In the genomic region with DNA sequence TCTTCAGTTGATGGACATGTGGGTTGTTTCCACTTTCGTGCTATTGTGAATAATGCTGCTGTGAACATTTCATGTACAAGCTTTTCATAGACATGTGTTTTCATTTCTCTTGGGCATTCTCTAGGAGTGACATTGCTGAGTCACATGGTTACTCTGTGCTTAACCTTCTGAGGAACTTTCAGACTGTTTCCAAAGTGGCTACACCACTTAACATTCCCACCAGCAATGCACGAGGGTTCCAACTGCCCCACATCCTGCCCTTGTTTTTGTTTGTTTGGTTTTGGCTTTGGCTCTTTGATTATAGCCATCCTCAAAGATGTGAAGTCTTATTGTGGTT, we compare ENCODE assay signal across 17 cellular contexts. TPM values are rescaled to one million over a fixed set of nuclear protein-coding genes. Genes with fewer than 3 reads are reported as not detected.
A peak's percentile ranks its signal among the peaks of the same experiment; 100 is the strongest.
DNase-seq lines count a peak whose midpoint lies in the region; ATAC-seq, FAIRE-seq and TF ChIP-seq lines count a peak whose summit lies in the region.
"Had no signal": no experiment of that assay in that cellular context is flagged by ENCODE, and none has a peak within 500 bp of the region (broad histone marks: within the 10 kb centered on the region; RNA-seq: fewer than 3 reads in every experiment).

No MANE protein-coding gene starts in this region.

- peak; percentile 77 for FAIRE-seq in K562 (lab: Jason Lieb, UNC)
- no peak for FAIRE-seq in HTR-8/SVneo (lab: Jason Lieb, UNC)

- H3K4me2 ChIP-seq in K562 (ENCODE audit: insufficient read depth, low read length) = peak overlapping the region; percentile 40; the same call in 1 of the 2 replicates

- H3K27me3 Mint-ChIP-seq in chondrocyte (ENCODE audit: low read depth) = no peaks in the 10 kb centered on the region
- H3K27me3 Mint-ChIP-seq in natural killer cell (ENCODE audit: low read depth in 2 of 2) = peaks cover 0 to 4% of the 10 kb centered on the region in 2 donors
- H3K27me3 Mint-ChIP-seq: CD4-positive, alpha-beta T cell had no signal

- H3K9ac ChIP-seq in K562 (ENCODE audit: insufficient read depth in 1 of 2, low read depth in 2 of 2, low read length in 2 of 2) = no peak overlapping the region; a peak in 1 of 4 replicates

- CTCF ChIA-PET in K562 (lab: Yijun Ruan, JAX; ENCODE audit: low intra/inter-chr PET ratio) = no interaction called here

- H3K4me1 ChIP-seq in K562 (replicated peaks in 1 of 2; ENCODE audit: control insufficient read depth in 2 of 2, insufficient read depth in 2 of 2, low read length in 2 of 2) = peaks cover 7 to 22% of the 10 kb centered on the region in 2 experiments
- peaks cover 0 to 4% of the 10 kb centered on the region in 2 donors for H3K4me1 ChIP-seq in lung (ENCODE audit: control insufficient read depth in 2 of 2, insufficient read depth in 2 of 2, low read length in 2 of 2)

- TF ChIP-seq CTCF in AG09309 (IDR thresholded peaks at IDR 0.05; ENCODE audit: control insufficient read depth, insufficient read depth, low read depth, low read length, missing control alignments) (no peak), K562 (IDR thresholded peaks at IDR 0.05 in 2 of 3, conservative IDR thresholded peaks at IDR 0.05 in 1 of 3; ENCODE audit: insufficient read depth in 2 of 3, low read depth in 1 of 3, low read length in 3 of 3) (no peak), lung (IDR thresholded peaks at IDR 0.05; ENCODE audit: control extremely low read depth, extremely low read depth) (no peak), chondrocyte (IDR thresholded peaks at IDR 0.05) (no peak), natural killer cell (IDR thresholded peaks at IDR 0.05) (no peak)

- peak overlapping the region; percentile 94 for H2AFZ ChIP-seq in K562 (ENCODE audit: low read depth, low read length)

- H3K4me3 Mint-ChIP-seq in chondrocyte (ENCODE audit: unreplicated experiment) (no peak overlapping the region), natural killer cell (no peak overlapping the region)
- H3K4me3 Mint-ChIP-seq: CD4-positive, alpha-beta T cell; stimulated activated effector memory CD8-positive, alpha-beta T cell treated with anti-CD3 and anti-CD28 coated beads, Interleukin-12 subunit alpha, Interleukin-12 subunit beta, amount 100 ng/mL, for 72 hours had no signal

- H3K79me2 ChIP-seq in K562 (ENCODE audit: control insufficient read depth, insufficient read depth, low read length) = no peaks in the 10 kb centered on the region

- TF ChIP-seq RAD21 in K562 (CRISPR knock-in tag; conservative IDR thresholded peaks at IDR 0.05 in 1 of 2, IDR thresholded peaks at IDR 0.05 in 1 of 2) = no peak

- DNase-seq in AG09309 (ENCODE audit: low read depth) = peak; percentile 48
- DNase-seq in GM04503 (ENCODE audit: low read depth) = peak; percentile 88
- DNase-seq in K562 (ENCODE audit: extremely low read depth in 1 of 4, low spot score in 3 of 4) = peak in 1 of 4 experiments; percentile 2
- no peak for DNase-seq in lung (ENCODE audit: low spot score)
- no peak for DNase-seq in effector CD8-positive, alpha-beta T cell (lab: John Stamatoyannopoulos, UW)
- no peak for DNase-seq in chondrocyte (ENCODE audit: low spot score)
- DNase-seq in natural killer cell = no peak
- no peak for DNase-seq in HTR-8/SVneo (ENCODE audit: insufficient read length, low spot score)
- DNase-seq: activated CD4-positive, alpha-beta T cell treated with anti-CD3 and anti-CD28 coated beads for 1 hour; CD4-positive, alpha-beta T cell; cortex of kidney; esophagus squamous epithelium; GF-D8; NCI-H1105 treated with DMSO at 0.1 percent for 48 hours; stimulated activated CD4-positive, alpha-beta T cell treated with anti-CD3 and anti-CD28 coated beads, Interleukin-4, amount 100 ng/mL, for 1 hour had no signal

- TF ChIP-seq EP300 in K562 (IDR thresholded peaks at IDR 0.05; ENCODE audit: low read length) = no peak

- BruUV-seq in K562 (replicated peaks; lab: Mats Ljungman, UMichigan) = no TSS peak

- H3K9me3 Mint-ChIP-seq in chondrocyte (ENCODE audit: low read depth) (no peaks in the 10 kb centered on the region), natural killer cell (no peaks in the 10 kb centered on the region)
- H3K9me3 Mint-ChIP-seq: CD4-positive, alpha-beta T cell; stimulated activated effector memory CD8-positive, alpha-beta T cell treated with anti-CD3 and anti-CD28 coated beads, Interleukin-12 subunit alpha, Interleukin-12 subunit beta, amount 100 ng/mL, for 72 hours had no signal

- in situ Hi-C loops in K562 (cut with MboI) = no loop called here

- H3K27ac Mint-ChIP-seq in chondrocyte (ENCODE audit: unreplicated experiment) (no peak overlapping the region), natural killer cell (no peak overlapping the region)
- H3K27ac Mint-ChIP-seq: CD4-positive, alpha-beta T cell; stimulated activated effector memory CD8-positive, alpha-beta T cell treated with anti-CD3 and anti-CD28 coated beads, Interleukin-12 subunit alpha, Interleukin-12 subunit beta, amount 100 ng/mL, for 72 hours had no signal

- intact Hi-C loops in K562 (cut with micrococcal nuclease) = no loop called here
- intact Hi-C loops in natural killer cell (cut with micrococcal nuclease) = no loop called here

- H4K20me1 ChIP-seq in K562 (replicated peaks; ENCODE audit: control insufficient read depth, insufficient read depth, low read length) = no peaks in the 10 kb centered on the region

- H3K4me1 Mint-ChIP-seq in chondrocyte (ENCODE audit: low read depth) = peaks cover 12% of the 10 kb centered on the region
- no peaks in the 10 kb centered on the region for H3K4me1 Mint-ChIP-seq in natural killer cell
- H3K4me1 Mint-ChIP-seq: stimulated activated effector memory CD8-positive, alpha-beta T cell treated with anti-CD3 and anti-CD28 coated beads, Interleukin-12 subunit alpha, Interleukin-12 subunit beta, amount 100 ng/mL, for 72 hours had no signal

- H3K4me3 ChIP-seq in AG09309 (ENCODE audit: control insufficient read depth, low read depth, low read length) (no peak overlapping the region), K562 (no peak overlapping the region), lung (no peak overlapping the region)
- H3K4me3 ChIP-seq: esophagus squamous epithelium had no signal

- H3K36me3 Mint-ChIP-seq in chondrocyte (ENCODE audit: low read depth) (no peaks in the 10 kb centered on the region), natural killer cell (no peaks in the 10 kb centered on the region)
- H3K36me3 Mint-ChIP-seq: stimulated activated effector memory CD8-positive, alpha-beta T cell treated with anti-CD3 and anti-CD28 coated beads, Interleukin-12 subunit alpha, Interleukin-12 subunit beta, amount 100 ng/mL, for 72 hours had no signal

- POLR2A ChIA-PET in K562 (lab: Yijun Ruan, JAX) = no interaction called here

- H3K27me3 ChIP-seq in K562 (ENCODE audit: control insufficient read depth in 2 of 2, insufficient read depth in 2 of 2, low read length in 2 of 2) = no peaks in the 10 kb centered on the region
- no peaks in the 10 kb centered on the region for H3K27me3 ChIP-seq in lung (ENCODE audit: control insufficient read depth, insufficient read depth)
- H3K27me3 ChIP-seq: esophagus squamous epithelium had no signal

- 5% methylated on average over 2 of the region's 2 CpGs for WGBS in K562 (ENCODE audit: insufficient coverage, low coverage, missing lambda C conversion rate)
- 39 to 41% methylated on average over 2 of the region's 2 CpGs for WGBS in lung, 2 donors

- H3K9me3 ChIP-seq in K562 (replicated peaks; ENCODE audit: control insufficient read depth, insufficient read depth, low read depth, low read length) (no peaks in the 10 kb centered on the region), lung (ENCODE audit: control insufficient read depth in 2 of 2, insufficient read depth in 1 of 2, low read length in 1 of 2) (no peaks in the 10 kb centered on the region)
- H3K9me3 ChIP-seq: esophagus squamous epithelium had no signal

- ATAC-seq in K562 (peak; percentile 36), lung (ENCODE audit: insufficient read depth, low FRiP score) (peak; percentile 12), natural killer cell (no peak)
- ATAC-seq: HCT116; stimulated activated effector memory CD8-positive, alpha-beta T cell treated with anti-CD3 and anti-CD28 coated beads, Interleukin-12 subunit alpha, Interleukin-12 subunit beta, amount 100 ng/mL, for 72 hours had no signal

- no peak for TF ChIP-seq POLR2A in K562 (conservative IDR thresholded peaks at IDR 0.05)

- no peaks in the 10 kb centered on the region for H3K36me3 ChIP-seq in K562 (ENCODE audit: control insufficient read depth, insufficient read depth, low read length)
- H3K36me3 ChIP-seq in lung (ENCODE audit: control insufficient read depth in 2 of 2, insufficient read depth in 2 of 2, low read length in 2 of 2) = no peaks in the 10 kb centered on the region
- H3K36me3 ChIP-seq: esophagus squamous epithelium had no signal

- no peaks in the 10 kb centered on the region for H3K9me1 ChIP-seq in K562 (ENCODE audit: control insufficient read depth, insufficient read depth, low read length)

- H3K27ac ChIP-seq in K562 (ENCODE audit: extremely low read depth, low read depth, low read length) (peak overlapping the region; percentile 14; the same call in 2 of the 3 replicates), lung (ENCODE audit: low read depth in 1 of 2, low read length in 1 of 2) (peak overlapping the region in 1 of 2 donors; percentile 3)

RNA-seq across cellular contexts. Expression of a gene that starts 14.2 kb away (rescaled TPM):
- total RNA-seq in K562 (2011; cell fraction: chromatin; rRNA removed; ENCODE audit: low replicate concordance) = 6.4 and 26.1 TPM in 2 replicates
- total RNA-seq in K562 (2011; cell fraction: nucleolus; rRNA removed) = 29.7 and 36.2 TPM in 2 replicates
- 20.5 and 31.0 TPM in 2 replicates for total RNA-seq in K562 (2011; cell fraction: nucleoplasm; rRNA removed)
- total RNA-seq in K562 (2014; rRNA removed) (32.8 and 62.4 TPM in 2 replicates), K562 (2014; rRNA removed; fragmentation: Illumina TruSeq; extraction: Trizol) (3.9 and 5.7 TPM in 2 replicates), K562 (2015; rRNA removed; fragmentation: Illumina TruSeq; extraction: Trizol) (14.1 and 15.0 TPM in 2 replicates), K562 (2021) (28.8 and 33.9 TPM in 2 replicates), lung (10 to 100 TPM; 18.7 to 59.1 TPM), chondrocyte (27.5 to 33.8 TPM (median 31.1 TPM) in 3 replicates), natural killer cell (10 to 100 TPM; 10.3 to 13.6 (median 12.6) TPM)
- polyA plus RNA-seq in K562 (2011; rRNA removed) (12.7 and 24.3 TPM in 2 replicates), K562 (2014; fragmentation: Illumina TruSeq; extraction: Trizol) (13.6 and 24.8 TPM in 2 replicates), K562 (2014; fragmentation: Nextera tagmentation; extraction: Ambion mirVana) (1 to 10 TPM; 1.4 to 7.9 TPM), K562 (2014; rRNA removed) (26.7 and 36.4 TPM in 2 replicates), lung (10 to 100 TPM; 32.7 to 36.1 TPM)
- 32.4 and 70.4 TPM in 2 replicates for polyA plus RNA-seq in K562 (2011; cell fraction: cytosol; rRNA removed)
- polyA plus RNA-seq in K562 (2011; cell fraction: nucleus; rRNA removed) = 19.1 and 30.2 TPM in 2 replicates
- 23.7 and 48.0 TPM in 2 replicates for polyA plus RNA-seq in K562 (2012)
- 3.3 and 4.1 TPM in 2 replicates for polyA minus RNA-seq in K562 (2011; rRNA and poly(A)+ RNA removed)
- 12.4 and 22.6 TPM in 2 replicates for polyA minus RNA-seq in K562 (2011; cell fraction: cytosol; rRNA and poly(A)+ RNA removed)
- 4.6 and 6.3 TPM in 2 replicates for polyA minus RNA-seq in K562 (2011; cell fraction: nucleus; rRNA and poly(A)+ RNA removed)

Comparison
In these comparisons a context has a peak if more than half of its experiments do, and no peak if none do; other contexts are left out.
1. DNase-seq: peak in AG09309 (single experiment) and GM04503 (single experiment); none in lung (single experiment), effector CD8-positive, alpha-beta T cell (single experiment), chondrocyte (single experiment), natural killer cell (single experiment) and HTR-8/SVneo (single experiment).
2. ATAC-seq: peak in K562 (single experiment) and lung (single experiment); none in natural killer cell (0 of 3).